ENCODE assay signal across 3 cellular contexts in genomic region chr7:157839672-157840167, GRCh38.
TF ChIP-seq lines count a peak whose summit lies in the region.

No MANE protein-coding gene starts in this region.

TF ChIP-seq in HEK293, 187 proteins besides CTCF, POLR2A, EP300 and RAD21:
- TF ChIP-seq ZNF132 (tag by site-specific recombination; IDR thresholded peaks at IDR 0.05; ENCODE audit: borderline replicate concordance), result no peak
- no peak; the same call in 1 of the 2 replicates for TF ChIP-seq TRIM28 (IDR thresholded peaks at IDR 0.05; ENCODE audit: borderline replicate concordance, low read length)
- no peak for TF ChIP-seq ZNF394 (tag by site-specific recombination; IDR thresholded peaks at IDR 0.05; ENCODE audit: borderline replicate concordance)
- TF ChIP-seq ZBTB48 (tag by site-specific recombination; IDR thresholded peaks at IDR 0.05), result no peak
- TF ChIP-seq ZNF280D (tag by site-specific recombination; IDR thresholded peaks at IDR 0.05), result no peak
- no peak for TF ChIP-seq SETDB1 (IDR thresholded peaks at IDR 0.05; ENCODE audit: insufficient read length, low read length)
- no peak for TF ChIP-seq ZNF239 (tag by site-specific recombination; IDR thresholded peaks at IDR 0.05)
- TF ChIP-seq, protein P1, sequence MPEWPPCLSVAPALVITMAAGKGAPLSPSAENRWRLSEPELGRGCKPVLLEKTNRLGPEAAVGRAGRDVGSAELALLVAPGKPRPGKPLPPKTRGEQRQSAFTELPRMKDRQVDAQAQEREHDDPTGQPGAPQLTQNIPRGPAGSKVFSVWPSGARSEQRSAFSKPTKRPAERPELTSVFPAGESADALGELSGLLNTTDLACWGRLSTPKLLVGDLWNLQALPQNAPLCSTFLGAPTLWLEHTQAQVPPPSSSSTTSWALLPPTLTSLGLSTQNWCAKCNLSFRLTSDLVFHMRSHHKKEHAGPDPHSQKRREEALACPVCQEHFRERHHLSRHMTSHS (tag by site-specific recombination; IDR thresholded peaks at IDR 0.05), result peak; percentile 29; the same call in 1 of the 2 replicates
- TF ChIP-seq ZNF561 (tag by site-specific recombination; IDR thresholded peaks at IDR 0.05; ENCODE audit: borderline replicate concordance), result no peak
- TF ChIP-seq ZNF549 (tag by site-specific recombination; IDR thresholded peaks at IDR 0.05), result no peak
- no peak for TF ChIP-seq ZNF138 (tag by site-specific recombination; IDR thresholded peaks at IDR 0.05; ENCODE audit: borderline replicate concordance)
- no peak for TF ChIP-seq ZNF19 (tag by site-specific recombination; IDR thresholded peaks at IDR 0.05; ENCODE audit: low read depth)
- TF ChIP-seq, protein P2, sequence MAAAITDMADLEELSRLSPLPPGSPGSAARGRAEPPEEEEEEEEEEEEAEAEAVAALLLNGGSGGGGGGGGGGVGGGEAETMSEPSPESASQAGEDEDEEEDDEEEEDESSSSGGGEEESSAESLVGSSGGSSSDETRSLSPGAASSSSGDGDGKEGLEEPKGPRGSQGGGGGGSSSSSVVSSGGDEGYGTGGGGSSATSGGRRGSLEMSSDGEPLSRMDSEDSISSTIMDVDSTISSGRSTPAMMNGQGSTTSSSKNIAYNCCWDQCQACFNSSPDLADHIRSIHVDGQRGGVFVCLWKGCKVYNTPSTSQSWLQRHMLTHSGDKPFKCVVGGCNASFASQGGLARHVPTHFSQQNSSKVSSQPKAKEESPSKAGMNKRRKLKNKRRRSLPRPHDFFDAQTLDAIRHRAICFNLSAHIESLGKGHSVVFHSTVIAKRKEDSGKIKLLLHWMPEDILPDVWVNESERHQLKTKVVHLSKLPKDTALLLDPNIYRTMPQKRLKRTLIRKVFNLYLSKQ (tag by site-specific recombination; IDR thresholded peaks at IDR 0.05; ENCODE audit: borderline replicate concordance), result no peak
- no peak for TF ChIP-seq ZNF214 (tag by site-specific recombination; IDR thresholded peaks at IDR 0.05; ENCODE audit: borderline replicate concordance)
- 0 out of 2 replicates have a peak, but pooled peaks have one; percentile 6 for TF ChIP-seq ZNF248 (tag by site-specific recombination; IDR thresholded peaks at IDR 0.05)
- no peak for TF ChIP-seq ZNF560 (tag by site-specific recombination; IDR thresholded peaks at IDR 0.05; ENCODE audit: borderline replicate concordance)

TF ChIP-seq in H1, 55 proteins besides CTCF, POLR2A, EP300 and RAD21:
- TF ChIP-seq HDAC2 (IDR thresholded peaks at IDR 0.05; ENCODE audit: borderline replicate concordance in 1 of 2, low read depth in 2 of 2, low read length in 2 of 2) (no peak), TAF1 (IDR thresholded peaks at IDR 0.05; ENCODE audit: low read depth, low read length) (no peak), ASH2L (IDR thresholded peaks at IDR 0.05; ENCODE audit: low read length) (no peak), RXRA (IDR thresholded peaks at IDR 0.05; ENCODE audit: insufficient read depth, low read depth, low read length) (no peak), USF2 (IDR thresholded peaks at IDR 0.05; ENCODE audit: low read length) (no peak), RBBP5 (IDR thresholded peaks at IDR 0.05; ENCODE audit: borderline replicate concordance, low read depth, low read length) (no peak), CREB1 (IDR thresholded peaks at IDR 0.05) (no peak), SIN3A (conservative IDR thresholded peaks at IDR 0.05 in 1 of 2, IDR thresholded peaks at IDR 0.05 in 1 of 2; ENCODE audit: low read depth in 1 of 2, low read length in 2 of 2) (no peak), FOSL1 (IDR thresholded peaks at IDR 0.05; ENCODE audit: insufficient read depth, low read depth, low read length) (no peak), YY1 (IDR thresholded peaks at IDR 0.05; ENCODE audit: low read depth, low read length) (no peak), SP1 (IDR thresholded peaks at IDR 0.05; ENCODE audit: low read depth, low read length) (no peak), JUN (IDR thresholded peaks at IDR 0.05; ENCODE audit: low read depth, low read length) (no peak), TCF12 (IDR thresholded peaks at IDR 0.05; ENCODE audit: low read depth, low read length) (no peak), MAFK (IDR thresholded peaks at IDR 0.05; ENCODE audit: low read depth, low read length) (no peak), EGR1 (IDR thresholded peaks at IDR 0.05; ENCODE audit: borderline replicate concordance, low read depth, low read length) (no peak), POLR2AphosphoS5 (IDR thresholded peaks at IDR 0.05; ENCODE audit: low read depth, low read length) (no peak), SIRT6 (IDR thresholded peaks at IDR 0.05; ENCODE audit: low read length) (no peak), GABPA (IDR thresholded peaks at IDR 0.05; ENCODE audit: borderline replicate concordance, insufficient read depth, low read length) (no peak), ZNF274 (IDR thresholded peaks at IDR 0.05; ENCODE audit: borderline replicate concordance, extremely low read depth, low read length) (no peak)

TF ChIP-seq in neural cell, 6 proteins besides CTCF, POLR2A, EP300 and RAD21 (continued from another document):
- no peak for TF ChIP-seq EZH2 (IDR thresholded peaks at IDR 0.05; ENCODE audit: borderline replicate concordance, insufficient read depth, low read length, poor library complexity, severe bottlenecking)
- no peak for TF ChIP-seq SMC3 (conservative IDR thresholded peaks at IDR 0.05; ENCODE audit: poor library complexity)
